In genomic region chr7:100711369-100711768, GRCh38 we compare ENCODE assay signal across 19 cellular contexts. TPM values are rescaled to one million over a fixed set of nuclear protein-coding genes. Genes with fewer than 3 reads are reported as not detected.
"Had no signal": no experiment of that assay in that cellular context is flagged by ENCODE, and none has a peak within 500 bp of the region (broad histone marks: within the 10 kb centered on the region; RNA-seq: fewer than 3 reads in every experiment).

No MANE protein-coding gene starts in this region.

- H3K79me2 ChIP-seq: parathyroid adenoma had no signal

- ATAC-seq: left lung; stimulated activated memory B cell treated with anti-CD40 and anti-IgM and Interleukin-4, amounts not matched to agents 10 μg/mL and 1 μg/mL and 100 μg/mL, for 72 hours; upper lobe of right lung had no signal

- H3K4me3 ChIP-seq: ascending aorta, breast epithelium, coronary artery, left lung, sigmoid colon, upper lobe of right lung had no signal

- H3K36me3 ChIP-seq: ascending aorta, breast epithelium, left lung, neutrophil, upper lobe of right lung had no signal

- H3K9ac ChIP-seq: parathyroid adenoma had no signal

- H3K9me3 ChIP-seq: ascending aorta, breast epithelium, left lung, neutrophil, sigmoid colon, upper lobe of right lung had no signal

- DNase-seq: activated CD4-positive, alpha-beta T cell treated with anti-CD3 and anti-CD28 coated beads, Interleukin-2, amount 50 U/mL, for 4 hours; activated gamma-delta T cell; erythroblast; kidney; sigmoid colon; stimulated activated CD4-positive, alpha-beta T cell treated with anti-CD3 and anti-CD28 coated beads, Interleukin-4, amount 100 ng/mL, for 24 hours; upper lobe of right lung; WERI-Rb-1 had no signal

- H2AFZ ChIP-seq: parathyroid adenoma had no signal

- H3K27me3 ChIP-seq: ascending aorta, breast epithelium, left lung, sigmoid colon, upper lobe of right lung had no signal

- H3K27ac ChIP-seq: ascending aorta, breast epithelium, coronary artery, left lung, neutrophil, parathyroid adenoma, sigmoid colon, upper lobe of right lung, WERI-Rb-1 had no signal

RNA-seq across cellular contexts. Expression of gene EPO, which starts 8.9 kb away (rescaled TPM):
- total RNA-seq: ascending aorta; breast epithelium; frontal cortex; kidney; left lung; mononuclear cell; sigmoid colon; T-helper 2 cell treated with Interferon-gamma antibody and Interleukin-4, amounts not matched to agents 100 ng/mL and 5 ng/mL, for 36 hours; upper lobe of right lung had no signal
- polyA plus RNA-seq: sigmoid colon had no signal

RNA-seq across cellular contexts. Expression of gene ZAN, which starts 22.0 kb away (rescaled TPM):
- total RNA-seq: activated CD8-positive, alpha-beta memory T cell treated with anti-CD3 and anti-CD28 coated beads for 36 hours; ascending aorta; breast epithelium; frontal cortex; kidney; left lung; mononuclear cell; sigmoid colon; T-helper 2 cell treated with Interferon-gamma antibody and Interleukin-4, amounts not matched to agents 100 ng/mL and 5 ng/mL, for 36 hours; upper lobe of right lung had no signal
- polyA plus RNA-seq: sigmoid colon had no signal
